29 cellular contexts compared by ENCODE assay signal in the genomic region with DNA sequence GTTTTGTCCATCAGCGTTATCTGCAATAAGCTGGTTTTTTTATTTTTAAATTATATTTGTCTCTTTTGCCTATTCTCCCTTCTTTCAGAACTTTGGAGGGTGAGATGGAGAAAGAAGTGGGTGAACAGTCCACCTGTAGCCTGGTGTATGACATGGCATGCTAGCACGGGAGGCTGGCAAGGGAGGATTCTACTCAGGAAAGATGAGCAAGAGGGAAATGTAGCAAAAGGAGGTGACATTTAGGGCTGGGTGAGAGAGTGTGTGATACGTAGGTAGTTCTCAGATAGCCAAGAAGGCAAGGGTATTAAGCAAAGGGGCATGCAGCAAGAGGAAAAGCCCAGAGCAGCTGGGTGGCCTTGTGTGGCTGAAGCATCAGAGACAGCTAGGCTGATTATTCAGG.
"Had no signal": no experiment of that assay in that cellular context is flagged by ENCODE, and none has a peak within 500 bp of the region (broad histone marks: within the 10 kb centered on the region; RNA-seq: fewer than 3 reads in every experiment).

No MANE protein-coding gene starts in this region.

- H3K9me3 ChIP-seq: body of pancreas, SK-N-SH had no signal

- FAIRE-seq: K562 had no signal

- H3K36me3 Mint-ChIP-seq: activated naive CD4-positive, alpha-beta T cell treated with anti-CD3 and anti-CD28 coated beads, Interleukin-2, amount 50 U/mL, for 24 hours had no signal

- H3K4me3 Mint-ChIP-seq: activated CD8-positive, alpha-beta T cell treated with anti-CD3 and anti-CD28 coated beads, Interleukin-2, amount 10 ng/mL, durations not matched to agents 7 days and 5 days; activated naive CD4-positive, alpha-beta T cell treated with anti-CD3 and anti-CD28 coated beads, Interleukin-2, amount 50 U/mL, for 24 hours; central memory CD8-positive, alpha-beta T cell had no signal

- ATAC-seq: activated CD8-positive, alpha-beta T cell treated with anti-CD3 and anti-CD28 coated beads, Interleukin-2, amount 10 ng/mL, durations not matched to agents 7 days and 5 days; body of pancreas; K562; Panc1; Right ventricle myocardium inferior had no signal

- H3K27ac Mint-ChIP-seq: activated CD8-positive, alpha-beta T cell treated with anti-CD3 and anti-CD28 coated beads, Interleukin-2, amount 10 ng/mL, durations not matched to agents 7 days and 5 days; activated naive CD4-positive, alpha-beta T cell treated with anti-CD3 and anti-CD28 coated beads, Interleukin-2, amount 50 U/mL, for 24 hours had no signal

- H3K4me2 ChIP-seq: SK-N-SH had no signal

- DNase-seq: activated CD4-positive, alpha-beta T cell treated with anti-CD3 and anti-CD28 coated beads for 4 hours; activated CD4-positive, alpha-beta T cell treated with anti-CD3 and anti-CD28 coated beads, Interleukin-2, amount 50 U/mL, for 4 hours; activated CD8-positive, alpha-beta memory T cell treated with anti-CD3 and anti-CD28 coated beads, Interleukin-2, amount 50 U/mL, for 48 hours; activated CD8-positive, alpha-beta T cell treated with anti-CD3 and anti-CD28 coated beads, Interleukin-2, amount 10 ng/mL, durations not matched to agents 7 days and 5 days; activated naive CD4-positive, alpha-beta T cell; activated T-cell treated with anti-CD3 and anti-CD28 coated beads, Interleukin-2, amount 50 U/mL, for 1 hour; aorta; body of pancreas; Karpas-422; MM.1S; NCI-H1105 treated with DMSO at 0.1 percent for 48 hours; NCI-H1436 treated with DMSO at 0.1 percent for 48 hours; NCI-H187; NCI-H2081 treated with DMSO at 0.1 percent for 48 hours; NCI-H2171; NCI-H2227 treated with DMSO at 0.1 percent for 48 hours; NCI-H446 treated with DMSO at 0.1 percent for 48 hours; NCI-H69; NK-92 treated with Interleukin-12 subunit alpha and Interleukin-12 subunit beta, amount 100 ng/mL, for 24 hours; OCI-M1; RPMI8226; SK-N-SH; T-helper 1 cell; WERI-Rb-1 had no signal

- H3K4me3 ChIP-seq: body of pancreas, K562 had no signal

- H3K4me1 Mint-ChIP-seq: activated naive CD4-positive, alpha-beta T cell treated with anti-CD3 and anti-CD28 coated beads, Interleukin-2, amount 50 U/mL, for 24 hours; central memory CD8-positive, alpha-beta T cell had no signal

- H3K4me1 ChIP-seq: body of pancreas had no signal

- H3K27me3 Mint-ChIP-seq: activated naive CD4-positive, alpha-beta T cell treated with anti-CD3 and anti-CD28 coated beads, Interleukin-2, amount 50 U/mL, for 24 hours; central memory CD8-positive, alpha-beta T cell had no signal

- H3K36me3 ChIP-seq: WERI-Rb-1 had no signal

- H3K27me3 ChIP-seq: body of pancreas had no signal

- H3K27ac ChIP-seq: body of pancreas, WERI-Rb-1 had no signal

- H3K9me2 ChIP-seq: SK-N-SH had no signal
